12 cellular contexts compared by ENCODE assay signal in genomic region chr5:139985733-139986132, GRCh38.
DNase-seq lines count a peak whose midpoint lies in the region; ATAC-seq, FAIRE-seq and TF ChIP-seq lines count a peak whose summit lies in the region.
"Had no signal": no experiment of that assay in that cellular context is flagged by ENCODE, and none has a peak within 500 bp of the region (broad histone marks: within the 10 kb centered on the region; RNA-seq: fewer than 3 reads in every experiment).

No MANE protein-coding gene starts in this region.

- no peak overlapping the region for H3K4me3 Mint-ChIP-seq in effector memory CD8-positive, alpha-beta T cell

- no peaks in the 10 kb centered on the region for H3K9me3 Mint-ChIP-seq in effector memory CD8-positive, alpha-beta T cell

- H3K27ac Mint-ChIP-seq in effector memory CD8-positive, alpha-beta T cell = no peak overlapping the region

- no peak for ATAC-seq in effector memory CD8-positive, alpha-beta T cell (replicated peaks)

- CTCF ChIA-PET in RWPE1 (lab: Yijun Ruan, JAX) = interaction anchor here (0.6 to 1.2 kb wide), 4 partner anchors 14 to 199 kb away, joined by 3 to 10 read pairs (median 5); no protein-coding TSS in a partner anchor

- H3K27ac ChIP-seq in RWPE1 = peak overlapping the region; percentile 80
- H3K27ac ChIP-seq: esophagus muscularis mucosa, upper lobe of left lung had no signal

- no peaks in the 10 kb centered on the region for H3K36me3 Mint-ChIP-seq in effector memory CD8-positive, alpha-beta T cell (ENCODE audit: insufficient read depth)

- peaks cover 0 to 3% of the 10 kb centered on the region in 2 donors for H3K4me1 Mint-ChIP-seq in effector memory CD8-positive, alpha-beta T cell (ENCODE audit: low read depth in 2 of 2)

- H3K27me3 Mint-ChIP-seq in effector memory CD8-positive, alpha-beta T cell = peaks cover 32 to 63% of the 10 kb centered on the region in 2 donors

- FAIRE-seq in GM19239 (lab: Jason Lieb, UNC) = no peak
- FAIRE-seq: A204.1 had no signal

- POLR2A ChIA-PET in RWPE1 (lab: Yijun Ruan, JAX; ENCODE audit: low non-redundant PET) = interaction anchor here (0.5 to 0.8 kb wide), 3 partner anchors 48 to 1635 kb away, joined by 3 to 5 read pairs (median 3); no protein-coding TSS in a partner anchor

- DNase-seq in DMS53 (lab: John Stamatoyannopoulos, UW) (peak; percentile 12), DMS53 treated with DMSO at 0.1 percent for 48 hours (lab: John Stamatoyannopoulos, UW; ENCODE audit: unreplicated experiment) (no peak), RWPE1 (ENCODE audit: low spot score) (peak; percentile 99), foreskin fibroblast (peak; percentile 90), smooth muscle cell of the brain vasculature (ENCODE audit: low read depth, low spot score) (peak; percentile 37), GM19239 (ENCODE audit: insufficient read length, low spot score) (no peak), hypothalamus (lab: John Stamatoyannopoulos, UW) (no peak)
- DNase-seq in effector memory CD8-positive, alpha-beta T cell = no peak
- DNase-seq: spleen, upper lobe of left lung had no signal

- TF ChIP-seq CTCF in RWPE1 (conservative IDR thresholded peaks at IDR 0.05; ENCODE audit: low read depth) (no peak), foreskin fibroblast (IDR thresholded peaks at IDR 0.05; ENCODE audit: low read depth, low read length) (no peak)

- no peak overlapping the region for H3K4me3 ChIP-seq in foreskin fibroblast (ENCODE audit: low read depth in 1 of 2, low read length in 2 of 2)
- H3K4me3 ChIP-seq: esophagus muscularis mucosa, spleen, upper lobe of left lung had no signal

Comparison
In these comparisons a context has a peak if more than half of its experiments do, and no peak if none do; other contexts are left out.
1. DNase-seq: peak in DMS53 (single experiment), RWPE1 (single experiment), foreskin fibroblast (2 of 2) and smooth muscle cell of the brain vasculature (single experiment); none in DMS53 treated with DMSO at 0.1 percent for 48 hours (single experiment), GM19239 (single experiment), effector memory CD8-positive, alpha-beta T cell (0 of 3) and hypothalamus (0 of 51).